Comparison of ENCODE assay signal across 1 cellular context in the genomic region with DNA sequence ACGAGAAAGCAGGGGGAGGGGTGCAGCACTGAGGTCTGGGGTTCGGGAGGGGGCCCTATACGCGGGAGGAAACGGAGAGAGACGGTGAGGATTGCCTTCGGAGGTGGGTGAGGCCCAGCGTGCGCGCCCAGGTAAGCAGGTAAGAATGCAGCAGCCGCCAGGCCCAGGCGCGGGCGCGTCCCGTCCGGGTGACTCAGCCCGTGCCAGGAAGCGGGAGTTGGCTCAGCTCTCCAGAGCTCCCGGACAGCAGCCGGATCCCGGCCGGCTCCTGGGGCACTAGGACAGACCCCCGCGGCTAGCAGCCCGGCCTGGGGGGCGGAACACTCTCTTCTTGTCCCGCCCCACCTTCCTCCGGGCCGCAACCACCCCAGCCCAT.
TF ChIP-seq lines count a peak whose summit lies in the region.

No MANE protein-coding gene starts in this region.

TF ChIP-seq in HepG2, 621 proteins besides CTCF, POLR2A, EP300 and RAD21 (continued from another document):
- TF ChIP-seq, protein P1, sequence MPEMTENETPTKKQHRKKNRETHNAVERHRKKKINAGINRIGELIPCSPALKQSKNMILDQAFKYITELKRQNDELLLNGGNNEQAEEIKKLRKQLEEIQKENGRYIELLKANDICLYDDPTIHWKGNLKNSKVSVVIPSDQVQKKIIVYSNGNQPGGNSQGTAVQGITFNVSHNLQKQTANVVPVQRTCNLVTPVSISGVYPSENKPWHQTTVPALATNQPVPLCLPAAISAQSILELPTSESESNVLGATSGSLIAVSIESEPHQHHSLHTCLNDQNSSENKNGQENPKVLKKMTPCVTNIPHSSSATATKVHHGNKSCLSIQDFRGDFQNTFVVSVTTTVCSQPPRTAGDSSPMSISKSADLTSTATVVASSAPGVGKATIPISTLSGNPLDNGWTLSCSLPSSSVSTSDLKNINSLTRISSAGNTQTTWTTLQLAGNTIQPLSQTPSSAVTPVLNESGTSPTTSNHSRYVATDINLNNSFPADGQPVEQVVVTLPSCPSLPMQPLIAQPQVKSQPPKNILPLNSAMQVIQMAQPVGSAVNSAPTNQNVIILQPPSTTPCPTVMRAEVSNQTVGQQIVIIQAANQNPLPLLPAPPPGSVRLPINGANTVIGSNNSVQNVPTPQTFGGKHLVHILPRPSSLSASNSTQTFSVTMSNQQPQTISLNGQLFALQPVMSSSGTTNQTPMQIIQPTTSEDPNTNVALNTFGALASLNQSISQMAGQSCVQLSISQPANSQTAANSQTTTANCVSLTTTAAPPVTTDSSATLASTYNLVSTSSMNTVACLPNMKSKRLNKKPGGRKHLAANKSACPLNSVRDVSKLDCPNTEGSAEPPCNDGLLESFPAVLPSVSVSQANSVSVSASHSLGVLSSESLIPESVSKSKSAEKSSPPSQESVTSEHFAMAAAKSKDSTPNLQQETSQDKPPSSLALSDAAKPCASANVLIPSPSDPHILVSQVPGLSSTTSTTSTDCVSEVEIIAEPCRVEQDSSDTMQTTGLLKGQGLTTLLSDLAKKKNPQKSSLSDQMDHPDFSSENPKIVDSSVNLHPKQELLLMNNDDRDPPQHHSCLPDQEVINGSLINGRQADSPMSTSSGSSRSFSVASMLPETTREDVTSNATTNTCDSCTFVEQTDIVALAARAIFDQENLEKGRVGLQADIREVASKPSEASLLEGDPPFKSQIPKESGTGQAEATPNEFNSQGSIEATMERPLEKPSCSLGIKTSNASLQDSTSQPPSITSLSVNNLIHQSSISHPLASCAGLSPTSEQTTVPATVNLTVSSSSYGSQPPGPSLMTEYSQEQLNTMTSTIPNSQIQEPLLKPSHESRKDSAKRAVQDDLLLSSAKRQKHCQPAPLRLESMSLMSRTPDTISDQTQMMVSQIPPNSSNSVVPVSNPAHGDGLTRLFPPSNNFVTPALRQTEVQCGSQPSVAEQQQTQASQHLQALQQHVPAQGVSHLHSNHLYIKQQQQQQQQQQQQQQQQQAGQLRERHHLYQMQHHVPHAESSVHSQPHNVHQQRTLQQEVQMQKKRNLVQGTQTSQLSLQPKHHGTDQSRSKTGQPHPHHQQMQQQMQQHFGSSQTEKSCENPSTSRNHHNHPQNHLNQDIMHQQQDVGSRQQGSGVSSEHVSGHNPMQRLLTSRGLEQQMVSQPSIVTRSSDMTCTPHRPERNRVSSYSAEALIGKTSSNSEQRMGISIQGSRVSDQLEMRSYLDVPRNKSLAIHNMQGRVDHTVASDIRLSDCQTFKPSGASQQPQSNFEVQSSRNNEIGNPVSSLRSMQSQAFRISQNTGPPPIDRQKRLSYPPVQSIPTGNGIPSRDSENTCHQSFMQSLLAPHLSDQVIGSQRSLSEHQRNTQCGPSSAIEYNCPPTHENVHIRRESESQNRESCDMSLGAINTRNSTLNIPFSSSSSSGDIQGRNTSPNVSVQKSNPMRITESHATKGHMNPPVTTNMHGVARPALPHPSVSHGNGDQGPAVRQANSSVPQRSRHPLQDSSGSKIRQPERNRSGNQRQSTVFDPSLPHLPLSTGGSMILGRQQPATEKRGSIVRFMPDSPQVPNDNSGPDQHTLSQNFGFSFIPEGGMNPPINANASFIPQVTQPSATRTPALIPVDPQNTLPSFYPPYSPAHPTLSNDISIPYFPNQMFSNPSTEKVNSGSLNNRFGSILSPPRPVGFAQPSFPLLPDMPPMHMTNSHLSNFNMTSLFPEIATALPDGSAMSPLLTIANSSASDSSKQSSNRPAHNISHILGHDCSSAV (CRISPR knock-in tag; IDR thresholded peaks at IDR 0.05; ENCODE audit: borderline replicate concordance): no peak
- TF ChIP-seq PCBP2 (optimal IDR thresholded peaks at IDR 0.05; ENCODE audit: low read depth, low read length, poor library complexity, severe bottlenecking) (no peak), ZFP82 (CRISPR knock-in tag; IDR thresholded peaks at IDR 0.05; ENCODE audit: borderline replicate concordance) (no peak), ZBTB3 (CRISPR knock-in tag; IDR thresholded peaks at IDR 0.05; ENCODE audit: borderline replicate concordance, low read depth) (no peak), SRSF1 (optimal IDR thresholded peaks at IDR 0.05; ENCODE audit: low read depth, low read length) (no peak), ZFP36L1 (CRISPR knock-in tag; IDR thresholded peaks at IDR 0.05) (no peak), ZNF432 (CRISPR knock-in tag; IDR thresholded peaks at IDR 0.05; ENCODE audit: borderline replicate concordance) (no peak), FOXA1 (IDR thresholded peaks at IDR 0.05) (no peak), FOXA1 (CRISPR knock-in tag; IDR thresholded peaks at IDR 0.05) (no peak), SNAPC2 (CRISPR knock-in tag; IDR thresholded peaks at IDR 0.05) (no peak), BHLHE40 (IDR thresholded peaks at IDR 0.05; ENCODE audit: low read length) (no peak), HMG20A (CRISPR knock-in tag; IDR thresholded peaks at IDR 0.05; ENCODE audit: borderline replicate concordance) (no peak)
TF ChIP-seq in HepG2: peak in this region for 0.
